ENCODE assay signal across 11 cellular contexts in the genomic region with DNA sequence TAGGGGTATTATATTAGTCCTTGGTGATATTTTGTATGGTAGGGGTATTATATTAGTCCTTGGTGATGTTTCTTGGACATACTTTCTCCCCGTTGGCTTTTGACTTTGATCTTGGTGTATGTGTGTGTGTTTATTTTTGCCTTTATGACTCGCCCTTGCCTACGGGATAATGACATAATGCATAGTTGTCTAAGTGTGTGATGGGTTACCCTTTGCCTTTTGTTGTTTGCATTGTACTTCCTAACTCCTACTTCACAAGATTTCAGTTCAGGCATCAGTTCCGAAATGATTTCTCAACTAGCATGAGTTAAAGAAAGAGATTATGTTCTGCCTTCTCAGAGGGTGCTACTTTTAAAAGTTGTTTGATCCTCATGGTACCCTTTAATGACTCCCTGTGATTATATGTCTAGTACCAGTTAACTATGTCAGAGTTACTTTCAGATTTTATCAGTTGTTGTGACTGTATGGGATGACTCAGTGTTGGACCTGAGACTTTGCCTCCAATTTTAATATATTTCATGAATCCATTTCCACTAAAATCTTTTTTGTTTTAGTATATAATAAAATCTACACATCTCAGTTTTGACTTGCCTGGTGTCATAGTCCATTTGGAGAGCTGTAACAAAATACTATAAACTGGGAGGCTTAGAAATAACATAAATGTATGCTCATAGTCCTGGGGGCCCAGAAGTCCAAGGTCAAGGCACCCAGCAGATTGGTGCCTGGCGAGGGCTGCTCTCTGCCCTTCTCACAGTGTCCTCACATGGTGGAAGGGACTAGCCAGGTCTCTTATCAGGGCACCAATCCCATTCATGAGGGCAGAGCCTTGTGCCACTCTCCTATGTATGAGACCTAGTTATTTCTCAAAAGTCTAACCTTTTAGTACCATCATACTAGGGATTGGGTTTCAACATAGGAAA. TPM values are rescaled to one million over a fixed set of nuclear protein-coding genes. Genes with fewer than 3 reads are reported as not detected.
A peak's percentile ranks its signal among the peaks of the same experiment; 100 is the strongest.
DNase-seq lines count a peak whose midpoint lies in the region; ATAC-seq and TF ChIP-seq lines count a peak whose summit lies in the region.
"Had no signal": no experiment of that assay in that cellular context is flagged by ENCODE, and none has a peak within 500 bp of the region (broad histone marks: within the 10 kb centered on the region; RNA-seq: fewer than 3 reads in every experiment).

No MANE protein-coding gene starts in this region.

- H3K36me3 Mint-ChIP-seq in natural killer cell (no peaks in the 10 kb centered on the region), endodermal cell (ENCODE audit: low read depth) (peaks cover 6% of the 10 kb centered on the region)
- peaks cover 4% of the 10 kb centered on the region for H3K36me3 Mint-ChIP-seq in natural killer cell treated with Interleukin-12 subunit alpha and Interleukin-12 subunit beta and Interleukin-15 and Interleukin-18, amount 100 ng/mL, for 72 hours
- H3K36me3 Mint-ChIP-seq in activated naive CD8-positive, alpha-beta T cell treated with anti-CD3 and anti-CD28 coated beads for 36 hours, result peaks cover 25% of the 10 kb centered on the region

- H3K9ac ChIP-seq in endodermal cell (ENCODE audit: extremely low read depth, low read length, poor library complexity, severe bottlenecking), result no peak overlapping the region

- no peaks in the 10 kb centered on the region for H3K27me3 ChIP-seq in endodermal cell (ENCODE audit: control insufficient read depth, insufficient read depth, low read length, poor library complexity, severe bottlenecking)
- H3K27me3 ChIP-seq: cardiac muscle cell had no signal

- H3K27me3 Mint-ChIP-seq in natural killer cell (ENCODE audit: low read depth in 2 of 2) (no peaks in the 10 kb centered on the region), endodermal cell (ENCODE audit: insufficient read depth) (no peaks in the 10 kb centered on the region)
- no peaks in the 10 kb centered on the region for H3K27me3 Mint-ChIP-seq in natural killer cell treated with Interleukin-12 subunit alpha and Interleukin-12 subunit beta and Interleukin-15 and Interleukin-18, amount 100 ng/mL, for 72 hours
- H3K27me3 Mint-ChIP-seq in activated naive CD8-positive, alpha-beta T cell treated with anti-CD3 and anti-CD28 coated beads for 36 hours, result no peaks in the 10 kb centered on the region
- H3K27me3 Mint-ChIP-seq: stimulated activated naive B cell treated with anti-CD40 and anti-IgM and Interleukin-4, amounts not matched to agents 10 μg/mL and 1 μg/mL and 100 μg/mL, for 72 hours had no signal

- H3K4me1 Mint-ChIP-seq in natural killer cell, result peaks cover 91% of the 10 kb centered on the region in 2 donors
- peaks cover 56 to 74% of the 10 kb centered on the region in 2 donors for H3K4me1 Mint-ChIP-seq in natural killer cell treated with Interleukin-12 subunit alpha and Interleukin-12 subunit beta and Interleukin-15 and Interleukin-18, amount 100 ng/mL, for 72 hours (ENCODE audit: low read depth in 2 of 2)
- H3K4me1 Mint-ChIP-seq in activated naive CD8-positive, alpha-beta T cell treated with anti-CD3 and anti-CD28 coated beads for 36 hours, result peaks cover 69% of the 10 kb centered on the region
- peaks cover 15% of the 10 kb centered on the region for H3K4me1 Mint-ChIP-seq in endodermal cell

- peak in 1 of 3 donors; percentile 42 for ATAC-seq in natural killer cell
- no peak for ATAC-seq in natural killer cell treated with Interleukin-12 subunit alpha and Interleukin-12 subunit beta and Interleukin-15 and Interleukin-18, amount 100 ng/mL, for 72 hours
- no peak for ATAC-seq in HG03460 (IDR thresholded peaks at IDR 0.05; ENCODE audit: unreplicated experiment)
- no peak for ATAC-seq in GM19328 (IDR thresholded peaks at IDR 0.05; ENCODE audit: unreplicated experiment)
- ATAC-seq: stimulated activated naive B cell treated with anti-CD40 and anti-IgM and Interleukin-4, amounts not matched to agents 10 μg/mL and 1 μg/mL and 100 μg/mL, for 72 hours had no signal

- peaks cover 7% of the 10 kb centered on the region for H3K4me1 ChIP-seq in endodermal cell (ENCODE audit: control insufficient read depth, insufficient read depth, low read length)

- no peaks in the 10 kb centered on the region for H3K9me3 ChIP-seq in endodermal cell (ENCODE audit: control insufficient read depth, low read length)

- H3K4me3 Mint-ChIP-seq in natural killer cell, result no peak overlapping the region
- no peak overlapping the region for H3K4me3 Mint-ChIP-seq in natural killer cell treated with Interleukin-12 subunit alpha and Interleukin-12 subunit beta and Interleukin-15 and Interleukin-18, amount 100 ng/mL, for 72 hours
- H3K4me3 Mint-ChIP-seq in activated naive CD8-positive, alpha-beta T cell treated with anti-CD3 and anti-CD28 coated beads for 36 hours, result no peak overlapping the region
- H3K4me3 Mint-ChIP-seq in endodermal cell, result no peak overlapping the region

- peaks cover 0 to 4% of the 10 kb centered on the region in 2 donors for H3K9me3 Mint-ChIP-seq in natural killer cell
- H3K9me3 Mint-ChIP-seq in natural killer cell treated with Interleukin-12 subunit alpha and Interleukin-12 subunit beta and Interleukin-15 and Interleukin-18, amount 100 ng/mL, for 72 hours, result peaks cover 6% of the 10 kb centered on the region
- peaks cover 14% of the 10 kb centered on the region for H3K9me3 Mint-ChIP-seq in activated naive CD8-positive, alpha-beta T cell treated with anti-CD3 and anti-CD28 coated beads for 36 hours
- H3K9me3 Mint-ChIP-seq in endodermal cell, result no peaks in the 10 kb centered on the region

- 95 to 100% methylated on average over 2 to 4 of the region's 5 CpGs for WGBS in endodermal cell (ENCODE audit: insufficient coverage in 1 of 2, insufficient read length in 1 of 2), 2 experiments

- TF ChIP-seq CTCF in natural killer cell (IDR thresholded peaks at IDR 0.05) (no peak), endodermal cell (conservative IDR thresholded peaks at IDR 0.05) (no peak)

- H3K4me3 ChIP-seq in endodermal cell (ENCODE audit: low read length), result no peak overlapping the region
- H3K4me3 ChIP-seq: cardiac muscle cell had no signal

- DNase-seq in natural killer cell, result no peak
- DNase-seq in natural killer cell treated with Interleukin-12 subunit alpha and Interleukin-12 subunit beta and Interleukin-15 and Interleukin-18, amount 100 ng/mL, for 72 hours (ENCODE audit: low spot score), result no peak
- DNase-seq in activated naive CD8-positive, alpha-beta T cell treated with anti-CD3 and anti-CD28 coated beads for 36 hours, result no peak
- peak; percentile 16 for DNase-seq in glomerular visceral epithelial cell (ENCODE audit: extremely low spot score)
- no peak for DNase-seq in endodermal cell
- DNase-seq in DMS153 treated with DMSO at 0.1 percent for 48 hours (lab: John Stamatoyannopoulos, UW; ENCODE audit: unreplicated experiment), result no peak
- DNase-seq: C1 segment of cervical spinal cord; stimulated activated naive B cell treated with anti-CD40 and anti-IgM and Interleukin-4, amounts not matched to agents 10 μg/mL and 1 μg/mL and 100 μg/mL, for 72 hours had no signal

- H3K27ac Mint-ChIP-seq in natural killer cell (peak overlapping the region; percentile 9 to 35), endodermal cell (no peak overlapping the region)
- H3K27ac Mint-ChIP-seq in natural killer cell treated with Interleukin-12 subunit alpha and Interleukin-12 subunit beta and Interleukin-15 and Interleukin-18, amount 100 ng/mL, for 72 hours, result no peak overlapping the region
- H3K27ac Mint-ChIP-seq in activated naive CD8-positive, alpha-beta T cell treated with anti-CD3 and anti-CD28 coated beads for 36 hours, result peak overlapping the region; percentile 5
- H3K27ac Mint-ChIP-seq: stimulated activated naive B cell treated with anti-CD40 and anti-IgM and Interleukin-4, amounts not matched to agents 10 μg/mL and 1 μg/mL and 100 μg/mL, for 72 hours had no signal

- no peak overlapping the region for H3K27ac ChIP-seq in endodermal cell (ENCODE audit: low read depth, low read length)
- H3K27ac ChIP-seq: cardiac muscle cell had no signal

- intact Hi-C loops in natural killer cell (cut with micrococcal nuclease), result loop anchor here (5.0 kb wide), 1 partner anchor 32 kb away; no protein-coding TSS in a partner anchor

- H3K36me3 ChIP-seq in endodermal cell (ENCODE audit: control insufficient read depth, insufficient read depth, low read length), result peaks cover 12% of the 10 kb centered on the region
- H3K36me3 ChIP-seq: cardiac muscle cell had no signal

RNA-seq across cellular contexts. Expression of a gene that starts 34.1 kb away (rescaled TPM):
- total RNA-seq in natural killer cell, result 100 to 1,000 TPM in 1 of 3 donors, 10 to 100 TPM in 2; 81.3 to 101 (median 83.8) TPM
- 10 to 100 TPM; 52.5 to 58.7 TPM for total RNA-seq in natural killer cell treated with Interleukin-12 subunit alpha and Interleukin-12 subunit beta and Interleukin-15 and Interleukin-18, amount 100 ng/mL, for 72 hours
- total RNA-seq in activated naive CD8-positive, alpha-beta T cell treated with anti-CD3 and anti-CD28 coated beads for 36 hours, result 10 to 100 TPM; 38.8 to 40.5 TPM
- 10 to 100 TPM; 55.1 to 58.2 TPM for total RNA-seq in endodermal cell
- polyA plus RNA-seq in endodermal cell (2013, experiment 1 of 2), result 36.5 TPM
- 33.5 TPM for polyA plus RNA-seq in endodermal cell (2013, experiment 2 of 2)

Comparison
In these comparisons a context has a peak if more than half of its experiments do, and no peak if none do; other contexts are left out.
1. H3K27ac Mint-ChIP-seq: peak in natural killer cell (2 of 2) and activated naive CD8-positive, alpha-beta T cell treated with anti-CD3 and anti-CD28 coated beads for 36 hours (single experiment); none in natural killer cell treated with Interleukin-12 subunit alpha and Interleukin-12 subunit beta and Interleukin-15 and Interleukin-18, amount 100 ng/mL, for 72 hours (0 of 2) and endodermal cell (single experiment).